Comparison of ENCODE assay signal across 7 cellular contexts in the genomic region with DNA sequence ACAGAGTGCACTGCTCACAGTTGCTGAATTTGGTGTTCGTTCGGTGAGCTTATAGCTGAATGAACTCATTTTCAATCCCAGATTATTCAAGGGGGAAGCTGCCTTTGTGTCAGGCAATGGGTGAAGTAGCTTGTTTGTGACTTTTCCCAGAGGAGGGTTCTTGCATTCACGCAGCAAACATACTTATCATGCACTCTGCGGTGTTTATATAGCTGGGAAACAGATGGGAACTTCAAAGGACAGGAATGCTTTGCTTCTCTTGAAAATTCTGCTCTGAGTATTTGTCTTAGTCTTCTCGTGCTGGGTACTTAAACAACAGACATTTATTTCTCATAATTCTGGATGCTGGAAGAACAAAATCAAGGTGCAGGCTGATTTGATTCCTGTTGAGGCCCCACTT.
DNase-seq lines count a peak whose midpoint lies in the region; ATAC-seq and TF ChIP-seq lines count a peak whose summit lies in the region.

No MANE protein-coding gene starts in this region.

- H3K9ac ChIP-seq in HUES64 (ENCODE audit: low read depth, low read length), result no peak overlapping the region

- H3K4me1 ChIP-seq in HUES64 (ENCODE audit: insufficient read depth, low read length) (peaks cover 37% of the 10 kb centered on the region), stomach (peaks cover 35 to 48% (median 42%) of the 10 kb centered on the region in 4 donors)

- peaks cover 35% of the 10 kb centered on the region for H3K27me3 ChIP-seq in HUES64 (ENCODE audit: insufficient read depth, low read length)
- no peaks in the 10 kb centered on the region for H3K27me3 ChIP-seq in layer of hippocampus (ENCODE audit: control insufficient read depth, insufficient read depth, low read length)
- no peaks in the 10 kb centered on the region for H3K27me3 ChIP-seq in stomach

- H3K27ac ChIP-seq in HUES64 (ENCODE audit: low read depth, low read length) (peak overlapping the region; percentile 90; the same call in 1 of the 2 replicates), layer of hippocampus (ENCODE audit: low read depth, low read length) (peak overlapping the region; percentile 78), stomach (peak overlapping the region; percentile 3 to 97 (median 93))

- no peak for TF ChIP-seq EP300 in stomach (IDR thresholded peaks at IDR 0.05)

- intact Hi-C loops in stomach (cut with DNase I; ENCODE audit: low total_unique reads), result loop anchor here (5.0 to 10.0 kb wide), 2 partner anchors 65 to 72 kb away; a partner anchor contains a TSS

- no peak for TF ChIP-seq POLR2A in stomach (IDR thresholded peaks at IDR 0.05)

- DNase-seq in amniotic epithelial cell (ENCODE audit: low read depth) (peak; percentile 68), stomach (no peak), cortex of kidney (lab: John Stamatoyannopoulos, UW) (no peak)
- no peak for DNase-seq in activated naive CD4-positive, alpha-beta T cell treated with Interleukin-2 at 50 U/mL for 16 hours

- no peak for ATAC-seq in GM21529 (IDR thresholded peaks at IDR 0.05; ENCODE audit: unreplicated experiment)

- H3K9me3 ChIP-seq in HUES64 (ENCODE audit: insufficient read depth, low read depth, low read length), result no peaks in the 10 kb centered on the region
- H3K9me3 ChIP-seq in stomach, result no peaks in the 10 kb centered on the region

- H3K4me3 ChIP-seq in HUES64 (ENCODE audit: low read length) (no peak overlapping the region), stomach (no peak overlapping the region)

- WGBS in HUES64, result 64% methylated on average over 5 of the region's 5 CpGs
- WGBS in stomach, 5 donors, result 36 to 56% (median 43%) methylated on average over 5 of the region's 5 CpGs

- TF ChIP-seq CTCF in stomach (IDR thresholded peaks at IDR 0.05), result no peak

- H3K36me3 ChIP-seq in HUES64 (ENCODE audit: insufficient read depth, low read length), result no peaks in the 10 kb centered on the region
- H3K36me3 ChIP-seq in stomach, result no peaks in the 10 kb centered on the region
